Comparison of ENCODE assay signal across 13 cellular contexts in genomic region chr18:70659026-70659726, GRCh38.
DNase-seq lines count a peak whose midpoint lies in the region; ATAC-seq and TF ChIP-seq lines count a peak whose summit lies in the region.
"Had no signal": no experiment of that assay in that cellular context is flagged by ENCODE, and none has a peak within 500 bp of the region (broad histone marks: within the 10 kb centered on the region; RNA-seq: fewer than 3 reads in every experiment).

No MANE protein-coding gene starts in this region.

- H3K4me3 ChIP-seq in coronary artery: peak overlapping the region; percentile 20
- no peak overlapping the region for H3K4me3 ChIP-seq in PC-3 (ENCODE audit: low read length)
- no peak overlapping the region for H3K4me3 ChIP-seq in smooth muscle cell
- H3K4me3 ChIP-seq: ovary had no signal

- POLR2A ChIA-PET in activated CD4-positive, alpha-beta memory T cell treated with anti-CD3 and anti-CD28 coated beads for 36 hours (lab: Charles Lee): no interaction called here
- POLR2A ChIA-PET in activated CD4-positive, alpha-beta memory T cell treated with anti-CD3 and anti-CD28 coated beads, Interleukin-2, amount 10 ng/mL, durations not matched to agents 7 days and 5 days (lab: Charles Lee): interaction anchor here (1.2 kb wide), 1 partner anchor 8 kb away, joined by 4 read pairs; no protein-coding TSS in a partner anchor
- POLR2A ChIA-PET in PC-3 (lab: Charles Lee; ENCODE audit: unreplicated experiment): no interaction called here

- BruUV-seq in PC-3 (replicated peaks; lab: Mats Ljungman, UMichigan): no TSS peak

- H3K36me3 ChIP-seq in PC-3 (ENCODE audit: low read depth, low read length) (no peaks in the 10 kb centered on the region), smooth muscle cell (ENCODE audit: low read depth) (no peaks in the 10 kb centered on the region)
- H3K36me3 ChIP-seq: ovary, WERI-Rb-1 had no signal

- H3K4me3 Mint-ChIP-seq in activated CD4-positive, alpha-beta memory T cell treated with anti-CD3 and anti-CD28 coated beads for 36 hours: peak overlapping the region; percentile 35
- no peak overlapping the region for H3K4me3 Mint-ChIP-seq in activated CD4-positive, alpha-beta memory T cell treated with anti-CD3 and anti-CD28 coated beads, Interleukin-2, amount 10 ng/mL, durations not matched to agents 7 days and 5 days

- H3K4me1 ChIP-seq in PC-3 (ENCODE audit: insufficient read depth, low read length) (no peaks in the 10 kb centered on the region), smooth muscle cell (ENCODE audit: low read depth) (no peaks in the 10 kb centered on the region)

- no peak for ATAC-seq in PC-3

- peaks cover 33% of the 10 kb centered on the region for H3K4me1 Mint-ChIP-seq in activated CD4-positive, alpha-beta memory T cell treated with anti-CD3 and anti-CD28 coated beads for 36 hours (ENCODE audit: low read depth)
- peaks cover 8% of the 10 kb centered on the region for H3K4me1 Mint-ChIP-seq in activated CD4-positive, alpha-beta memory T cell treated with anti-CD3 and anti-CD28 coated beads, Interleukin-2, amount 10 ng/mL, durations not matched to agents 7 days and 5 days

- H3K9ac ChIP-seq in PC-3 (ENCODE audit: low read length): no peak overlapping the region
- no peak overlapping the region for H3K9ac ChIP-seq in smooth muscle cell (ENCODE audit: low read depth)
- H3K9ac ChIP-seq: KMS-11 had no signal

- no peaks in the 10 kb centered on the region for H3F3A ChIP-seq in PC-3 (ENCODE audit: low read length, unreplicated experiment)
- H3F3A ChIP-seq in smooth muscle cell (ENCODE audit: low read depth): no peaks in the 10 kb centered on the region

- no peaks in the 10 kb centered on the region for H3K9me2 ChIP-seq in PC-3 (replicated peaks; ENCODE audit: low read length)

- intact Hi-C loops in activated CD4-positive, alpha-beta memory T cell treated with anti-CD3 and anti-CD28 coated beads for 36 hours (cut with micrococcal nuclease): loop anchor here (2.0 kb wide), 1 partner anchor 24 kb away; no protein-coding TSS in a partner anchor
- intact Hi-C loops in PC-3 (cut with micrococcal nuclease): no loop called here

- DNase-seq in activated CD4-positive, alpha-beta memory T cell treated with anti-CD3 and anti-CD28 coated beads for 36 hours: peak; percentile 47
- no peak for DNase-seq in activated CD4-positive, alpha-beta memory T cell treated with anti-CD3 and anti-CD28 coated beads, Interleukin-2, amount 10 ng/mL, durations not matched to agents 7 days and 5 days
- DNase-seq in activated CD4-positive, alpha-beta T cell treated with anti-CD3 and anti-CD28 coated beads for 4 hours: peak; percentile 27 to 42
- DNase-seq in coronary artery (ENCODE audit: low spot score) (no peak), PC-3 (no peak), pons (ENCODE audit: low spot score) (no peak), smooth muscle cell (lab: John Stamatoyannopoulos, UW; ENCODE audit: unreplicated experiment) (no peak)
- peak; percentile 12 for DNase-seq in stimulated activated CD8-positive, alpha-beta memory T cell treated with anti-CD3 and anti-CD28 coated beads, Interleukin-15, amount 100 ng/mL, for 1 hour (ENCODE audit: low read depth)
- DNase-seq: ACHN, NCI-H69, ovary, WERI-Rb-1 had no signal

- no peaks in the 10 kb centered on the region for H3K9me3 Mint-ChIP-seq in activated CD4-positive, alpha-beta memory T cell treated with anti-CD3 and anti-CD28 coated beads for 36 hours
- peaks cover 2% of the 10 kb centered on the region for H3K9me3 Mint-ChIP-seq in activated CD4-positive, alpha-beta memory T cell treated with anti-CD3 and anti-CD28 coated beads, Interleukin-2, amount 10 ng/mL, durations not matched to agents 7 days and 5 days

- no peaks in the 10 kb centered on the region for H3K36me3 Mint-ChIP-seq in activated CD4-positive, alpha-beta memory T cell treated with anti-CD3 and anti-CD28 coated beads for 36 hours
- H3K36me3 Mint-ChIP-seq in activated CD4-positive, alpha-beta memory T cell treated with anti-CD3 and anti-CD28 coated beads, Interleukin-2, amount 10 ng/mL, durations not matched to agents 7 days and 5 days (ENCODE audit: low read depth): no peaks in the 10 kb centered on the region

- no peaks in the 10 kb centered on the region for H3K9me3 ChIP-seq in PC-3 (ENCODE audit: low read length)
- no peaks in the 10 kb centered on the region for H3K9me3 ChIP-seq in smooth muscle cell (replicated peaks; ENCODE audit: low read depth)
- H3K9me3 ChIP-seq: ovary had no signal

- TF ChIP-seq CTCF in coronary artery (IDR thresholded peaks at IDR 0.05): no peak
- TF ChIP-seq CTCF in PC-3 (conservative IDR thresholded peaks at IDR 0.05; ENCODE audit: low read depth, low read length): no peak
- no peak for TF ChIP-seq CTCF in smooth muscle cell (IDR thresholded peaks at IDR 0.05; ENCODE audit: borderline replicate concordance, insufficient read depth, poor library complexity, severe bottlenecking)

- H3K4me2 ChIP-seq in PC-3 (ENCODE audit: low read length) (no peak overlapping the region), smooth muscle cell (no peak overlapping the region)
- H3K4me2 ChIP-seq: KMS-11 had no signal

- H3K79me2 ChIP-seq in PC-3 (ENCODE audit: low read length): no peaks in the 10 kb centered on the region
- H3K79me2 ChIP-seq in smooth muscle cell (ENCODE audit: low read depth): no peaks in the 10 kb centered on the region

- no peaks in the 10 kb centered on the region for H3K27me3 Mint-ChIP-seq in activated CD4-positive, alpha-beta memory T cell treated with anti-CD3 and anti-CD28 coated beads for 36 hours
- H3K27me3 Mint-ChIP-seq in activated CD4-positive, alpha-beta memory T cell treated with anti-CD3 and anti-CD28 coated beads, Interleukin-2, amount 10 ng/mL, durations not matched to agents 7 days and 5 days: no peaks in the 10 kb centered on the region

- H2AFZ ChIP-seq in PC-3 (ENCODE audit: low read length) (no peak overlapping the region), smooth muscle cell (ENCODE audit: low read depth) (no peak overlapping the region)

- CTCF ChIA-PET in activated CD4-positive, alpha-beta memory T cell treated with anti-CD3 and anti-CD28 coated beads for 36 hours (lab: Charles Lee): interaction anchor here (1.1 to 1.4 kb wide), 2 partner anchors 12 to 279 kb away, joined by 3 to 5 read pairs; no protein-coding TSS in a partner anchor
- CTCF ChIA-PET in activated CD4-positive, alpha-beta memory T cell treated with anti-CD3 and anti-CD28 coated beads, Interleukin-2, amount 10 ng/mL, durations not matched to agents 7 days and 5 days (lab: Charles Lee): no interaction called here
- CTCF ChIA-PET in PC-3 (lab: Charles Lee): no interaction called here

- peak overlapping the region; percentile 20 for H3K27ac Mint-ChIP-seq in activated CD4-positive, alpha-beta memory T cell treated with anti-CD3 and anti-CD28 coated beads for 36 hours
- H3K27ac Mint-ChIP-seq in activated CD4-positive, alpha-beta memory T cell treated with anti-CD3 and anti-CD28 coated beads, Interleukin-2, amount 10 ng/mL, durations not matched to agents 7 days and 5 days: no peak overlapping the region

- H4K20me1 ChIP-seq in PC-3 (ENCODE audit: low read length): no peaks in the 10 kb centered on the region
- no peaks in the 10 kb centered on the region for H4K20me1 ChIP-seq in smooth muscle cell (ENCODE audit: low read depth)

- WGBS in smooth muscle cell (ENCODE audit: low lambda C conversion rate): 69% methylated on average over 11 of the region's 11 CpGs

- 0 out of 2 replicates have a peak, but pooled peaks cover 4% of the 10 kb centered on the region for H3K27me3 ChIP-seq in PC-3 (ENCODE audit: low read length)
- H3K27me3 ChIP-seq in smooth muscle cell (ENCODE audit: low read depth): no peaks in the 10 kb centered on the region
- H3K27me3 ChIP-seq: ovary had no signal

- no peak overlapping the region for H3K27ac ChIP-seq in coronary artery
- no peak overlapping the region for H3K27ac ChIP-seq in PC-3 (ENCODE audit: low read length)
- H3K27ac ChIP-seq in smooth muscle cell (ENCODE audit: low read depth): no peak overlapping the region
- H3K27ac ChIP-seq: KMS-11, ovary, WERI-Rb-1 had no signal

Comparison
In these comparisons a context has a peak if more than half of its experiments do, and no peak if none do; other contexts are left out.
1. DNase-seq: peak in activated CD4-positive, alpha-beta memory T cell treated with anti-CD3 and anti-CD28 coated beads for 36 hours (single experiment), activated CD4-positive, alpha-beta T cell treated with anti-CD3 and anti-CD28 coated beads for 4 hours (2 of 2) and stimulated activated CD8-positive, alpha-beta memory T cell treated with anti-CD3 and anti-CD28 coated beads, Interleukin-15, amount 100 ng/mL, for 1 hour (single experiment); none in activated CD4-positive, alpha-beta memory T cell treated with anti-CD3 and anti-CD28 coated beads, Interleukin-2, amount 10 ng/mL, durations not matched to agents 7 days and 5 days (single experiment), coronary artery (single experiment), PC-3 (single experiment), pons (single experiment) and smooth muscle cell (single experiment).